ENCODE assay signal across 12 cellular contexts in genomic region chr19:19514215-19514633, GRCh38. TPM values are rescaled to one million over a fixed set of nuclear protein-coding genes. Genes with fewer than 3 reads are reported as not detected.
DNase-seq lines count a peak whose midpoint lies in the region; ATAC-seq and TF ChIP-seq lines count a peak whose summit lies in the region.
"Had no signal": no experiment of that assay in that cellular context is flagged by ENCODE, and none has a peak within 500 bp of the region (broad histone marks: within the 10 kb centered on the region; RNA-seq: fewer than 3 reads in every experiment).

No MANE protein-coding gene starts in this region.

- peaks cover 24% of the 10 kb centered on the region for H3K4me1 Mint-ChIP-seq in activated T-cell treated with anti-CD3 and anti-CD28 coated beads, Interleukin-2, amount 50 U/mL, for 24 hours (ENCODE audit: low read depth)
- H3K4me1 Mint-ChIP-seq in naive thymus-derived CD4-positive, alpha-beta T cell = peaks cover 2 to 26% (median 13%) of the 10 kb centered on the region in 7 donors
- no peaks in the 10 kb centered on the region for H3K4me1 Mint-ChIP-seq in endodermal cell

- no peak for ATAC-seq in naive thymus-derived CD4-positive, alpha-beta T cell

- intact Hi-C loops in naive thymus-derived CD4-positive, alpha-beta T cell (cut with micrococcal nuclease) = no loop called here
- intact Hi-C loops in tibial artery (cut with DNase I; ENCODE audit: low total_unique reads) = no loop called here

- H3K4me3 ChIP-seq in fibroblast of pulmonary artery (replicated peaks; ENCODE audit: low read depth, low read length) (no peak overlapping the region), tibial artery (peak overlapping the region; percentile 19 to 35), endodermal cell (ENCODE audit: low read length) (no peak overlapping the region)
- H3K4me3 ChIP-seq in naive thymus-derived CD4-positive, alpha-beta T cell (ENCODE audit: low read length) = no peak overlapping the region

- no peaks in the 10 kb centered on the region for H3K27me3 ChIP-seq in naive thymus-derived CD4-positive, alpha-beta T cell (ENCODE audit: control insufficient read depth in 2 of 2, insufficient read depth in 2 of 2, low read length in 2 of 2)
- H3K27me3 ChIP-seq in tibial artery (no peaks in the 10 kb centered on the region), endodermal cell (ENCODE audit: control insufficient read depth, insufficient read depth, low read length, poor library complexity, severe bottlenecking) (no peaks in the 10 kb centered on the region)

- H3K27me3 Mint-ChIP-seq in activated T-cell treated with anti-CD3 and anti-CD28 coated beads, Interleukin-2, amount 50 U/mL, for 24 hours = no peaks in the 10 kb centered on the region
- no peaks in the 10 kb centered on the region for H3K27me3 Mint-ChIP-seq in naive thymus-derived CD4-positive, alpha-beta T cell
- no peaks in the 10 kb centered on the region for H3K27me3 Mint-ChIP-seq in endodermal cell (ENCODE audit: insufficient read depth)

- 97 to 98% methylated on average over 42 of the region's 42 CpGs for WGBS in endodermal cell (ENCODE audit: insufficient coverage in 1 of 2, insufficient read length in 1 of 2), 2 experiments

- CTCF ChIA-PET in naive thymus-derived CD4-positive, alpha-beta T cell (lab: Charles Lee) = no interaction called here

- H3K4me3 Mint-ChIP-seq in activated T-cell treated with anti-CD3 and anti-CD28 coated beads, Interleukin-2, amount 50 U/mL, for 24 hours = peak overlapping the region; percentile 57
- peak overlapping the region in 9 of 10 donors; percentile 23 to 89 (median 59) for H3K4me3 Mint-ChIP-seq in naive thymus-derived CD4-positive, alpha-beta T cell
- no peak overlapping the region for H3K4me3 Mint-ChIP-seq in endodermal cell

- POLR2A ChIA-PET in naive thymus-derived CD4-positive, alpha-beta T cell (lab: Charles Lee) = interaction anchor here (0.6 to 4.2 kb wide), 4 partner anchors 21 to 913 kb away, joined by 3 to 15 read pairs (median 4); partner anchors contain the start of gene GATAD2A

- H3K9me3 ChIP-seq in naive thymus-derived CD4-positive, alpha-beta T cell (ENCODE audit: control insufficient read depth in 2 of 3, low read length in 3 of 3) = no peaks in the 10 kb centered on the region
- H3K9me3 ChIP-seq in tibial artery (no peaks in the 10 kb centered on the region), endodermal cell (ENCODE audit: control insufficient read depth, low read length) (no peaks in the 10 kb centered on the region)
- H3K9me3 ChIP-seq: SK-N-SH had no signal

- no peaks in the 10 kb centered on the region for H3K9me3 Mint-ChIP-seq in activated T-cell treated with anti-CD3 and anti-CD28 coated beads, Interleukin-2, amount 50 U/mL, for 24 hours
- peaks cover 0 to 5% (median 0%) of the 10 kb centered on the region in 11 donors for H3K9me3 Mint-ChIP-seq in naive thymus-derived CD4-positive, alpha-beta T cell
- no peaks in the 10 kb centered on the region for H3K9me3 Mint-ChIP-seq in endodermal cell

- H3K9ac ChIP-seq in endodermal cell (ENCODE audit: extremely low read depth, low read length, poor library complexity, severe bottlenecking) = no peak overlapping the region
- H3K9ac ChIP-seq: SK-N-SH had no signal

- peaks cover 40% of the 10 kb centered on the region for H3K36me3 Mint-ChIP-seq in activated T-cell treated with anti-CD3 and anti-CD28 coated beads, Interleukin-2, amount 50 U/mL, for 24 hours (ENCODE audit: low read depth)
- peaks cover 0 to 14% (median 2%) of the 10 kb centered on the region in 5 donors for H3K36me3 Mint-ChIP-seq in naive thymus-derived CD4-positive, alpha-beta T cell
- H3K36me3 Mint-ChIP-seq in endodermal cell (ENCODE audit: low read depth) = peaks cover 7% of the 10 kb centered on the region

- H3K27ac Mint-ChIP-seq in activated T-cell treated with anti-CD3 and anti-CD28 coated beads, Interleukin-2, amount 50 U/mL, for 24 hours = peak overlapping the region; percentile 59
- peak overlapping the region in 2 of 9 donors; percentile 29 to 59 for H3K27ac Mint-ChIP-seq in naive thymus-derived CD4-positive, alpha-beta T cell
- H3K27ac Mint-ChIP-seq in endodermal cell = no peak overlapping the region

- H3K36me3 ChIP-seq in naive thymus-derived CD4-positive, alpha-beta T cell (ENCODE audit: control insufficient read depth in 2 of 3, insufficient read depth in 3 of 3, low read length in 3 of 3) = peaks cover 0 to 11% (median 0%) of the 10 kb centered on the region in 3 experiments
- H3K36me3 ChIP-seq in tibial artery (peaks cover 0 to 4% (median 2%) of the 10 kb centered on the region in 3 donors), endodermal cell (ENCODE audit: control insufficient read depth, insufficient read depth, low read length) (peaks cover 10% of the 10 kb centered on the region)

- no peak for DNase-seq in activated T-cell treated with anti-CD3 and anti-CD28 coated beads, Interleukin-2, amount 50 U/mL, for 24 hours
- no peak for DNase-seq in activated T-cell treated with anti-CD3 and anti-CD28 coated beads for 4 hours
- peak; percentile 69 for DNase-seq in fibroblast of pulmonary artery (ENCODE audit: low read depth)
- DNase-seq in naive thymus-derived CD4-positive, alpha-beta T cell = no peak
- peak in 1 of 2 donors; percentile 83 for DNase-seq in tibial artery
- DNase-seq in foreskin melanocyte = no peak
- DNase-seq in endodermal cell = no peak
- no peak for DNase-seq in NCI-H1436 treated with DMSO at 0.1 percent for 48 hours (lab: John Stamatoyannopoulos, UW)
- DNase-seq: GOT3, NCI-H2107, SK-N-SH had no signal

- H3K27ac ChIP-seq in naive thymus-derived CD4-positive, alpha-beta T cell (ENCODE audit: low read depth, low read length) = no peak overlapping the region
- no peak overlapping the region for H3K27ac ChIP-seq in tibial artery
- no peak overlapping the region for H3K27ac ChIP-seq in endodermal cell (ENCODE audit: low read depth, low read length)
- H3K27ac ChIP-seq: HL-60 had no signal

- TF ChIP-seq CTCF in fibroblast of pulmonary artery (IDR thresholded peaks at IDR 0.05; ENCODE audit: low read length, missing control alignments) (no peak), tibial artery (IDR thresholded peaks at IDR 0.05) (no peak), endodermal cell (conservative IDR thresholded peaks at IDR 0.05) (no peak)

- peaks cover 9 to 14% of the 10 kb centered on the region in 2 donors for H3K4me1 ChIP-seq in naive thymus-derived CD4-positive, alpha-beta T cell (ENCODE audit: control insufficient read depth in 2 of 2, insufficient read depth in 2 of 2, low read length in 2 of 2)
- H3K4me1 ChIP-seq in tibial artery (peaks cover 0 to 32% (median 23%) of the 10 kb centered on the region in 4 donors), endodermal cell (ENCODE audit: control insufficient read depth, insufficient read depth, low read length) (no peaks in the 10 kb centered on the region)

RNA-seq across cellular contexts. Expression of gene TSSK6, which starts 1.1 kb away (rescaled TPM):
- total RNA-seq in naive thymus-derived CD4-positive, alpha-beta T cell = 10 to 100 TPM in 1 of 5 experiments, 1 to 10 TPM in 4; 3.3 to 11.3 (median 5.2) TPM
- 1 to 10 TPM; 1.4 to 4.2 TPM for polyA plus RNA-seq in naive thymus-derived CD4-positive, alpha-beta T cell
- total RNA-seq in endodermal cell = 1 to 10 TPM; 2.9 to 5.0 TPM
- polyA plus RNA-seq in endodermal cell (2013, experiment 1 of 2) = 3.5 TPM
- 2.5 TPM for polyA plus RNA-seq in endodermal cell (2013, experiment 2 of 2)

RNA-seq across cellular contexts. Expression of gene NDUFA13, which starts 1.8 kb away (rescaled TPM):
- 100 to 1,000 TPM; 172 to 362 (median 176) TPM for total RNA-seq in naive thymus-derived CD4-positive, alpha-beta T cell
- polyA plus RNA-seq in naive thymus-derived CD4-positive, alpha-beta T cell = 100 to 1,000 TPM; 363 to 380 TPM
- 100 to 1,000 TPM; 408 to 446 TPM for total RNA-seq in endodermal cell
- polyA plus RNA-seq in endodermal cell (2013, experiment 1 of 2) = 206 TPM
- 187 TPM for polyA plus RNA-seq in endodermal cell (2013, experiment 2 of 2)

RNA-seq across cellular contexts. Expression of gene YJEFN3, which starts 14.5 kb away (rescaled TPM):
- 10 to 100 TPM in 3 of 5 experiments, 1 to 10 TPM in 2; 3.3 to 18.2 (median 12.7) TPM for total RNA-seq in naive thymus-derived CD4-positive, alpha-beta T cell
- under 1 TPM in 1 of 2 donors, not detected in 1; 0.68 TPM for polyA plus RNA-seq in naive thymus-derived CD4-positive, alpha-beta T cell
- total RNA-seq in endodermal cell = 10 to 100 TPM in 1 of 2 donors, 1 to 10 TPM in 1; 7.3 to 12.6 TPM
- polyA plus RNA-seq in endodermal cell (2013, experiment 1 of 2) = 9.3 TPM
- 7.2 TPM for polyA plus RNA-seq in endodermal cell (2013, experiment 2 of 2)

RNA-seq across cellular contexts. Expression of gene CILP2, which starts 23.8 kb away (rescaled TPM):
- total RNA-seq in naive thymus-derived CD4-positive, alpha-beta T cell = under 1 TPM in 4 of 5 experiments, not detected in 1; 0.32 to 0.53 (median 0.49) TPM
- under 1 TPM; 0.27 to 0.69 TPM for polyA plus RNA-seq in naive thymus-derived CD4-positive, alpha-beta T cell
- 1 to 10 TPM; 3.6 to 9.9 TPM for total RNA-seq in endodermal cell
- polyA plus RNA-seq in endodermal cell (2013, experiment 1 of 2) = 6.4 TPM
- polyA plus RNA-seq in endodermal cell (2013, experiment 2 of 2) = 6.4 TPM

Comparison
In these comparisons a context has a peak if more than half of its experiments do, and no peak if none do; other contexts are left out.
1. H3K4me3 ChIP-seq: peak in tibial artery (2 of 2); none in fibroblast of pulmonary artery (single experiment), naive thymus-derived CD4-positive, alpha-beta T cell (single experiment) and endodermal cell (single experiment).